ENCODE assay signal across 8 cellular contexts in the genomic region with DNA sequence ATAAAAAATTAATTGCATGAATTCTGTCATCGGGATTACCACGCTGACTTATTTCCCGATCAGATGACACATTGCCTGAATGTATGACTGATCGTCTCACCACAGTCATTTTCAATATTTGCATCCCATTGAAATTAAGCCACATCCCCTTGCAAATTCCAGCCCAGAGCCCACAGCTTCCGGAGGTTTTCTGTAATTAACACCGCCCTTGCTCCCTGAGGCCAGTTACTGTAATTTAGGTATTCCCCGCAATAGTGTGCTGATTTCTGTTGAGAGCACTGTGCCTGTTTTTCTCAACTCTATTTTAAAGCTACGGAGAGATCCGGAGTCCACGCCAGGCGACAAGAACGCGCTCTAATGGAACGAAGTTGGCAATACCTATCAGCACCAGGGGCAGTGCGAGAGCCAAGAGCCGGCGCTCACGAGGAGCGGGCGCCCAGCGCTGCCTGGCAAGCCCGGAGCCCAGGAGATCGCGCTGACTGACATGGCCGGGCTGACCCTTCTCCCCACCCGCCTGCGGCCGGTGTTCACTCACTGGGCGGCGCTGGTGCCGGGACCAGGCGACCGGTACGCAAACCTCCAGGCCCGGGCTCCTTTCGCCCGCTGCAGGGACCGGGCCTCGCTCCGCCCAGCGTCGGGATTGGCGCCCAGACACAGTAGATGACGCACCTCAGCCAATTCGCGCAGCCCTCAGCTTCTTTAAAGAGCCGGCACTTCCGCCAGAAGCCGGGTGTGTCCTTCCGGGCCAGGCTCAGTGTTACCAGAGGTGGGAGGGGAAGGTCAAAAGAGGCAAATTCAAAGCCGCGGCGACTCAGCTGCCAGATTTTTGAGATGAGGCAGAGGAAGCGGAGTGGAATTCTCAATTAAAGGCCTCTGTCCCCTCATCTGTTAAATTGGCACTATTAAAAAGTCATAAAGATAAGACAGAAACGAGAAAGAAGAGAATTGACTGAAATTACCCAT. TPM values are rescaled to one million over a fixed set of nuclear protein-coding genes. Genes with fewer than 3 reads are reported as not detected.
DNase-seq lines count a peak whose midpoint lies in the region; ATAC-seq and TF ChIP-seq lines count a peak whose summit lies in the region.

A gene with protein sequence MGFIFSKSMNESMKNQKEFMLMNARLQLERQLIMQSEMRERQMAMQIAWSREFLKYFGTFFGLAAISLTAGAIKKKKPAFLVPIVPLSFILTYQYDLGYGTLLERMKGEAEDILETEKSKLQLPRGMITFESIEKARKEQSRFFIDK (minus strand): TSS at position 672 of the 963 bp plus-strand sequence. CDS start 5,948 bp downstream, outside the sequence.

- H3K4me1 ChIP-seq in lower lobe of right lung, result peaks cover 24% of the 10 kb centered on the region

- H3K9me3 ChIP-seq in lower lobe of right lung, result no peaks in the 10 kb centered on the region

- peak; percentile 88 for ATAC-seq in GM19467 (IDR thresholded peaks at IDR 0.05; ENCODE audit: unreplicated experiment)
- ATAC-seq in lower lobe of right lung, result peak; percentile 99 to 100

- no peaks in the 10 kb centered on the region for H3K27me3 ChIP-seq in lower lobe of right lung (ENCODE audit: low read depth)

- peaks cover 6% of the 10 kb centered on the region for H3K36me3 ChIP-seq in lower lobe of right lung

- H3K27ac ChIP-seq in lower lobe of right lung, result peak within 1 kb of the TSS; percentile 96

- H3K4me3 ChIP-seq in lower lobe of right lung, result peak within 1 kb of the TSS; percentile 70

- intact Hi-C loops in lower lobe of right lung (cut with DNase I), result no loop called here

- TF ChIP-seq CTCF in lower lobe of right lung (IDR thresholded peaks at IDR 0.05), result peak; percentile 30

- DNase-seq in COLO668 (lab: John Stamatoyannopoulos, UW; ENCODE audit: unreplicated experiment) (peak; percentile 94), HS-27A (ENCODE audit: low read depth) (peak; percentile 75), NK-92 (lab: John Stamatoyannopoulos, UW; ENCODE audit: unreplicated experiment) (peak; percentile 55), lower lobe of right lung (peak; percentile 98)
- peak; percentile 93 for DNase-seq in activated CD8-positive, alpha-beta memory T cell treated with anti-CD3 and anti-CD28 coated beads for 24 hours
- peak; percentile 87 for DNase-seq in effector CD4-positive, alpha-beta T cell
- peak; percentile 82 to 89 (median 84) for DNase-seq in stimulated activated CD4-positive, alpha-beta T cell treated with anti-CD3 and anti-CD28 coated beads, TNF-alpha, amount 100 ng/mL, for 24 hours (ENCODE audit: low read depth in 3 of 3)

RNA-seq across cellular contexts. Expression of the gene that starts here (rescaled TPM):
- 15.9 TPM for total RNA-seq in lower lobe of right lung

Comparison
In these comparisons a context has a peak if more than half of its experiments do, and no peak if none do; other contexts are left out.
1. Peak in every context shown above with its lines: DNase-seq, ATAC-seq, H3K4me3 ChIP-seq and H3K27ac ChIP-seq.